ENCODE assay signal across 8 cellular contexts in the genomic region with DNA sequence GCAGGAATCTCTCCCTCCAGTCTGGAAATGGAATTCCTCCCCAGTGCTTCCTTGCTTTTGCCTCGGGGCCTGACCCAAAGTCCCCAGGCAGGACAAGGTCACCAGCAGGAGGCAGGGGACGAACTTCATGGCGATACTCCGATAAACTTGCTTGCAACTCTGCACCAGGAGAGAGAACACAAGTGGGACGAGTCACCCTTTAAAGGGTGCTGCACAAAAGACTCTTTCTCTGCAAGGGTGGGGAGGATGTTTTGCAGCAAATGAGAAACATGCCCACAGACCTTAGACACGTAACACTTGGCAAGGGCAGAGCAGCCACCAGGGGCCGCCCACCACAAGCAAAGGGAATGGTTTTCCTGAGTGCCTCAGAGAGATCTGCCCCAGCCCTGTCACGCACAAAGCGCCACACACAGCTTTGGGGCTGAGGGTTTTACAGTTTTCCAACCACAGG. TPM values are rescaled to one million over a fixed set of nuclear protein-coding genes. Genes with fewer than 3 reads are reported as not detected.
DNase-seq lines count a peak whose midpoint lies in the region; ATAC-seq and TF ChIP-seq lines count a peak whose summit lies in the region.

A gene with protein sequence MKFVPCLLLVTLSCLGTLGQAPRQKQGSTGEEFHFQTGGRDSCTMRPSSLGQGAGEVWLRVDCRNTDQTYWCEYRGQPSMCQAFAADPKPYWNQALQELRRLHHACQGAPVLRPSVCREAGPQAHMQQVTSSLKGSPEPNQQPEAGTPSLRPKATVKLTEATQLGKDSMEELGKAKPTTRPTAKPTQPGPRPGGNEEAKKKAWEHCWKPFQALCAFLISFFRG (minus strand): TSS at position 175 of the 451 bp plus-strand sequence. CDS start 46 bp downstream, at position 129.

- H3K4me3 ChIP-seq in WI38 (ENCODE audit: low read depth, low read length) (no peak within 1 kb of the TSS), choroid plexus epithelial cell (ENCODE audit: low read depth, low read length) (no peak within 1 kb of the TSS), mucosa of descending colon (no peak within 1 kb of the TSS)

- no peaks in the 10 kb centered on the region for H3K36me3 ChIP-seq in mucosa of descending colon (ENCODE audit: low read depth)

- no peaks in the 10 kb centered on the region for H3K9me3 ChIP-seq in mucosa of descending colon

- no peak for TF ChIP-seq CTCF in CD14-positive monocyte (IDR thresholded peaks at IDR 0.05)
- peak; percentile 57 for TF ChIP-seq CTCF in WI38 (IDR thresholded peaks at IDR 0.05; ENCODE audit: low read depth, low read length)
- peak; percentile 82 for TF ChIP-seq CTCF in choroid plexus epithelial cell (conservative IDR thresholded peaks at IDR 0.05; ENCODE audit: low read depth, low read length)
- peak; percentile 21 for TF ChIP-seq CTCF in mucosa of descending colon (IDR thresholded peaks at IDR 0.05)

- peak; percentile 76 for TF ChIP-seq RAD21 in Ishikawa (IDR thresholded peaks at IDR 0.05; ENCODE audit: low read depth)

- H3K4me1 Mint-ChIP-seq in CD14-positive monocyte = peaks cover 26% of the 10 kb centered on the region
- H3K4me1 Mint-ChIP-seq in stimulated activated naive CD8-positive, alpha-beta T cell treated with anti-CD3 and anti-CD28 coated beads, Interleukin-15, Interleukin-2, amounts not matched to agents 100 ng/mL and 50 ng/mL, for 24 hours (ENCODE audit: low read depth) = peaks cover 45% of the 10 kb centered on the region

- peak; percentile 53 for ATAC-seq in GM19043 (IDR thresholded peaks at IDR 0.05; ENCODE audit: low read depth, unreplicated experiment)
- peak; percentile 90 for ATAC-seq in mucosa of descending colon
- ATAC-seq in GM18861 (IDR thresholded peaks at IDR 0.05; ENCODE audit: unreplicated experiment) = no peak

- no peaks in the 10 kb centered on the region for H3K36me3 Mint-ChIP-seq in CD14-positive monocyte
- no peaks in the 10 kb centered on the region for H3K36me3 Mint-ChIP-seq in stimulated activated naive CD8-positive, alpha-beta T cell treated with anti-CD3 and anti-CD28 coated beads, Interleukin-15, Interleukin-2, amounts not matched to agents 100 ng/mL and 50 ng/mL, for 24 hours (ENCODE audit: low read depth)

- H3K4me3 Mint-ChIP-seq in CD14-positive monocyte = peak within 1 kb of the TSS in 1 of 2 donors; percentile 54
- peak within 1 kb of the TSS; percentile 71 for H3K4me3 Mint-ChIP-seq in stimulated activated naive CD8-positive, alpha-beta T cell treated with anti-CD3 and anti-CD28 coated beads, Interleukin-15, Interleukin-2, amounts not matched to agents 100 ng/mL and 50 ng/mL, for 24 hours

- H3K4me1 ChIP-seq in mucosa of descending colon (ENCODE audit: low read depth) = peaks cover 9% of the 10 kb centered on the region

- H3K27ac Mint-ChIP-seq in CD14-positive monocyte = peak within 1 kb of the TSS in 2 of 7 donors; percentile 15 to 76
- peak within 1 kb of the TSS; percentile 91 for H3K27ac Mint-ChIP-seq in stimulated activated naive CD8-positive, alpha-beta T cell treated with anti-CD3 and anti-CD28 coated beads, Interleukin-15, Interleukin-2, amounts not matched to agents 100 ng/mL and 50 ng/mL, for 24 hours

- intact Hi-C loops in CD14-positive monocyte (cut with micrococcal nuclease) = no loop called here
- intact Hi-C loops in mucosa of descending colon (cut with DNase I, micrococcal nuclease) = no loop called here

- no peaks in the 10 kb centered on the region for H3K27me3 Mint-ChIP-seq in CD14-positive monocyte (ENCODE audit: low read depth in 3 of 3)
- H3K27me3 Mint-ChIP-seq in stimulated activated naive CD8-positive, alpha-beta T cell treated with anti-CD3 and anti-CD28 coated beads, Interleukin-15, Interleukin-2, amounts not matched to agents 100 ng/mL and 50 ng/mL, for 24 hours = no peaks in the 10 kb centered on the region

- H3K9me3 Mint-ChIP-seq in CD14-positive monocyte = peaks cover 0 to 4% (median 0%) of the 10 kb centered on the region in 7 donors
- H3K9me3 Mint-ChIP-seq in stimulated activated naive CD8-positive, alpha-beta T cell treated with anti-CD3 and anti-CD28 coated beads, Interleukin-15, Interleukin-2, amounts not matched to agents 100 ng/mL and 50 ng/mL, for 24 hours = peaks cover 4% of the 10 kb centered on the region

- DNase-seq in CD14-positive monocyte (ENCODE audit: low spot score) (peak; percentile 48), choroid plexus epithelial cell (ENCODE audit: low read depth) (peak; percentile 74), mucosa of descending colon (peak; percentile 61 to 83 (median 79))

- no peak for TF ChIP-seq EP300 in Ishikawa (IDR thresholded peaks at IDR 0.05; ENCODE audit: borderline replicate concordance)

TF ChIP-seq in Ishikawa, 13 proteins besides CTCF, POLR2A, EP300 and RAD21:
- TF ChIP-seq, protein P1, sequence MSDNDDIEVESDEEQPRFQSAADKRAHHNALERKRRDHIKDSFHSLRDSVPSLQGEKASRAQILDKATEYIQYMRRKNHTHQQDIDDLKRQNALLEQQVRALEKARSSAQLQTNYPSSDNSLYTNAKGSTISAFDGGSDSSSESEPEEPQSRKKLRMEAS (IDR thresholded peaks at IDR 0.05) = no peak
- TF ChIP-seq CREB1 (IDR thresholded peaks at IDR 0.05; ENCODE audit: low read depth) (no peak), TCF12 (IDR thresholded peaks at IDR 0.05; ENCODE audit: low read depth) (no peak), ZBTB7A (IDR thresholded peaks at IDR 0.05; ENCODE audit: low read depth) (no peak), FOXM1 (IDR thresholded peaks at IDR 0.05; ENCODE audit: borderline replicate concordance, low read depth) (no peak), EGR1 (IDR thresholded peaks at IDR 0.05) (no peak), NFIC (IDR thresholded peaks at IDR 0.05) (no peak), CEBPB (IDR thresholded peaks at IDR 0.05) (no peak), TAF1 (IDR thresholded peaks at IDR 0.05; ENCODE audit: low read depth) (no peak), TEAD4 (IDR thresholded peaks at IDR 0.05) (no peak), YY1 (IDR thresholded peaks at IDR 0.05; ENCODE audit: low read depth) (no peak)
- TF ChIP-seq, protein P2, sequence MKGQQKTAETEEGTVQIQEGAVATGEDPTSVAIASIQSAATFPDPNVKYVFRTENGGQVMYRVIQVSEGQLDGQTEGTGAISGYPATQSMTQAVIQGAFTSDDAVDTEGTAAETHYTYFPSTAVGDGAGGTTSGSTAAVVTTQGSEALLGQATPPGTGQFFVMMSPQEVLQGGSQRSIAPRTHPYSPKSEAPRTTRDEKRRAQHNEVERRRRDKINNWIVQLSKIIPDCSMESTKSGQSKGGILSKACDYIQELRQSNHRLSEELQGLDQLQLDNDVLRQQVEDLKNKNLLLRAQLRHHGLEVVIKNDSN (IDR thresholded peaks at IDR 0.05) = no peak
- TF ChIP-seq, protein P3, sequence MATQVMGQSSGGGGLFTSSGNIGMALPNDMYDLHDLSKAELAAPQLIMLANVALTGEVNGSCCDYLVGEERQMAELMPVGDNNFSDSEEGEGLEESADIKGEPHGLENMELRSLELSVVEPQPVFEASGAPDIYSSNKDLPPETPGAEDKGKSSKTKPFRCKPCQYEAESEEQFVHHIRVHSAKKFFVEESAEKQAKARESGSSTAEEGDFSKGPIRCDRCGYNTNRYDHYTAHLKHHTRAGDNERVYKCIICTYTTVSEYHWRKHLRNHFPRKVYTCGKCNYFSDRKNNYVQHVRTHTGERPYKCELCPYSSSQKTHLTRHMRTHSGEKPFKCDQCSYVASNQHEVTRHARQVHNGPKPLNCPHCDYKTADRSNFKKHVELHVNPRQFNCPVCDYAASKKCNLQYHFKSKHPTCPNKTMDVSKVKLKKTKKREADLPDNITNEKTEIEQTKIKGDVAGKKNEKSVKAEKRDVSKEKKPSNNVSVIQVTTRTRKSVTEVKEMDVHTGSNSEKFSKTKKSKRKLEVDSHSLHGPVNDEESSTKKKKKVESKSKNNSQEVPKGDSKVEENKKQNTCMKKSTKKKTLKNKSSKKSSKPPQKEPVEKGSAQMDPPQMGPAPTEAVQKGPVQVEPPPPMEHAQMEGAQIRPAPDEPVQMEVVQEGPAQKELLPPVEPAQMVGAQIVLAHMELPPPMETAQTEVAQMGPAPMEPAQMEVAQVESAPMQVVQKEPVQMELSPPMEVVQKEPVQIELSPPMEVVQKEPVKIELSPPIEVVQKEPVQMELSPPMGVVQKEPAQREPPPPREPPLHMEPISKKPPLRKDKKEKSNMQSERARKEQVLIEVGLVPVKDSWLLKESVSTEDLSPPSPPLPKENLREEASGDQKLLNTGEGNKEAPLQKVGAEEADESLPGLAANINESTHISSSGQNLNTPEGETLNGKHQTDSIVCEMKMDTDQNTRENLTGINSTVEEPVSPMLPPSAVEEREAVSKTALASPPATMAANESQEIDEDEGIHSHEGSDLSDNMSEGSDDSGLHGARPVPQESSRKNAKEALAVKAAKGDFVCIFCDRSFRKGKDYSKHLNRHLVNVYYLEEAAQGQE (IDR thresholded peaks at IDR 0.05; ENCODE audit: low read depth) = no peak

RNA-seq across cellular contexts. Expression of the gene that starts here (rescaled TPM):
- polyA plus RNA-seq in CD14-positive monocyte = 1 to 10 TPM in 1 of 2 donors, under 1 TPM in 1; 0.61 to 1.1 TPM
- 1 to 10 TPM in 1 of 3 donors, not detected in 2; 4.0 TPM for total RNA-seq in mucosa of descending colon
